Comparison of ENCODE assay signal across 13 cellular contexts in the genomic region with DNA sequence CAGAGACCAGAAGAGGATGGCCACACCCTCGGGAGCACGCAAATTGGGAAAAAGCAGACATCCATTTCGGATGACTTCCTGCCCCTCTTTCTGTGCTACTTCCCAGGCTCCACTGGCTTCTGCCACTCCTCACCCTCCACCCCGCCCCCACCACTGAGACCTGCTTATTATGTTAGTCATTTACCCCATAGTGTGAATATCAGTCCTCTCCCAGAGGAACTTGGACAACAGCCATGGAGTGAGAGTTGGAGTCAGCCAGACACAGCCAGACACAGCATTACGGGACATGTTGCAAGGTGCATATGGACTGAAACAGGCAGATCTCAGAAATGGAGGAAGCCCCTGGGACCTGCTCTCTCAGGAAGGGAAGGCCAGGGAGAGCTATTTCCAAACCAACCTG. TPM values are rescaled to one million over a fixed set of nuclear protein-coding genes. Genes with fewer than 3 reads are reported as not detected.
A peak's percentile ranks its signal among the peaks of the same experiment; 100 is the strongest.
DNase-seq lines count a peak whose midpoint lies in the region; ATAC-seq, FAIRE-seq and TF ChIP-seq lines count a peak whose summit lies in the region.
"Had no signal": no experiment of that assay in that cellular context is flagged by ENCODE, and none has a peak within 500 bp of the region (broad histone marks: within the 10 kb centered on the region; RNA-seq: fewer than 3 reads in every experiment).

No MANE protein-coding gene starts in this region.

- H3K79me2 ChIP-seq in keratinocyte (ENCODE audit: control insufficient read depth, insufficient read depth, low read length) = peaks cover 45% of the 10 kb centered on the region

- H3K9ac ChIP-seq in keratinocyte (ENCODE audit: control insufficient read depth, extremely low read depth, insufficient read depth, low read length) = no peak overlapping the region

- no peak overlapping the region for H3K4me3 ChIP-seq in AG04449 (ENCODE audit: low read depth, low read length)
- H3K4me3 ChIP-seq in keratinocyte (ENCODE audit: control insufficient read depth in 2 of 3, extremely low read depth in 1 of 3, insufficient read depth in 2 of 3, low read depth in 1 of 3, low read length in 3 of 3) = no peak overlapping the region
- no peak overlapping the region for H3K4me3 ChIP-seq in lower leg skin (ENCODE audit: low read depth, poor library complexity, severe bottlenecking)
- H3K4me3 ChIP-seq: GM23338 had no signal

- H4K20me1 ChIP-seq in keratinocyte (ENCODE audit: control insufficient read depth, extremely low read depth, insufficient read depth, low read length) = peaks cover 3% of the 10 kb centered on the region

- no peak overlapping the region for H3K4me2 ChIP-seq in keratinocyte (ENCODE audit: control insufficient read depth, extremely low read depth, insufficient read depth, low read depth, low read length)
- H3K4me2 ChIP-seq: GM23338 had no signal

- WGBS in lower leg skin, 2 donors = 90 to 93% methylated on average over 5 of the region's 5 CpGs

- DNase-seq in AG04449 (ENCODE audit: low read depth, low spot score) (peak; percentile 78), HT1080 (ENCODE audit: low read depth) (peak; percentile 84), caudate nucleus (lab: John Stamatoyannopoulos, UW) (no peak), keratinocyte (ENCODE audit: low read depth, low spot score) (no peak), posterior vena cava (ENCODE audit: low spot score) (no peak), lower leg skin (ENCODE audit: low spot score in 2 of 2) (no peak)
- DNase-seq in activated CD8-positive, alpha-beta memory T cell treated with anti-CD3 and anti-CD28 coated beads, Interleukin-2, amount 50 U/mL, for 48 hours = no peak
- DNase-seq: activated T-cell treated with anti-CD3 and anti-CD28 coated beads for 4 hours; CD4-positive, alpha-beta memory T cell; mesendoderm; NCI-H2227 treated with DMSO at 0.1 percent for 48 hours had no signal

- dilution Hi-C loops in keratinocyte (cut with MboI; ENCODE audit: extremely low pct_ligation_motif_present, low sequenced_read_pairs) = no loop called here

- H3K9me3 ChIP-seq in keratinocyte (ENCODE audit: control insufficient read depth, low read depth, low read length) = no peaks in the 10 kb centered on the region

- TF ChIP-seq POLR2A in lower leg skin (IDR thresholded peaks at IDR 0.05) = no peak

- TF ChIP-seq CTCF in AG04449 (IDR thresholded peaks at IDR 0.05; ENCODE audit: insufficient read depth, low read length, missing control alignments) (no peak), keratinocyte (optimal IDR thresholded peaks at IDR 0.05 in 1 of 3, IDR thresholded peaks at IDR 0.05 in 1 of 3, conservative IDR thresholded peaks at IDR 0.05 in 1 of 3; ENCODE audit: extremely low read depth in 1 of 3, insufficient read depth in 2 of 3, low read length in 3 of 3) (no peak), lower leg skin (IDR thresholded peaks at IDR 0.05) (no peak)

- H3K4me1 ChIP-seq in keratinocyte (ENCODE audit: control insufficient read depth, extremely low read depth, insufficient read depth, low read length) = peaks cover 4% of the 10 kb centered on the region

- H3K27me3 ChIP-seq in keratinocyte (ENCODE audit: control insufficient read depth, extremely low read depth, insufficient read depth, low read length) = no peaks in the 10 kb centered on the region

- CTCF ChIA-PET in AG04449 (lab: Yijun Ruan, JAX) = interaction anchor here (0.9 to 2.0 kb wide), 5 partner anchors 10 to 126 kb away, joined by 3 to 5 read pairs (median 3); no protein-coding TSS in a partner anchor

- intact Hi-C loops in posterior vena cava (cut with DNase I) (loop anchor here in 1 of 2 donors (5.0 kb wide), 1 partner anchor 43 kb away; no protein-coding TSS in a partner anchor), lower leg skin (cut with DNase I; ENCODE audit: low total_unique reads) (no loop called here)

- no peak overlapping the region for H2AFZ ChIP-seq in keratinocyte (ENCODE audit: control insufficient read depth, low read length)
- H2AFZ ChIP-seq: GM23338 had no signal

- peaks cover 0 to 5% of the 10 kb centered on the region in 2 experiments for H3K36me3 ChIP-seq in keratinocyte (ENCODE audit: control insufficient read depth in 2 of 2, extremely low read depth in 1 of 2, insufficient read depth in 2 of 2, low read length in 2 of 2)

- POLR2A ChIA-PET in AG04449 (lab: Yijun Ruan, JAX) = no interaction called here

- peaks cover 6% of the 10 kb centered on the region for H3K9me1 ChIP-seq in keratinocyte (ENCODE audit: control insufficient read depth, extremely low read depth, insufficient read depth, low read length)

- ATAC-seq in HG02970 (IDR thresholded peaks at IDR 0.05; ENCODE audit: low FRiP score, unreplicated experiment) = no peak
- ATAC-seq: GM23338 had no signal

- H3K27ac ChIP-seq in caudate nucleus (ENCODE audit: low read depth, low read length) (peak overlapping the region; percentile 38), keratinocyte (ENCODE audit: control insufficient read depth, insufficient read depth, low read length) (no peak overlapping the region)

- FAIRE-seq in keratinocyte (lab: Jason Lieb, UNC) = peak; percentile 9

RNA-seq across cellular contexts. Expression of a gene that starts 51.8 kb away (rescaled TPM):
- total RNA-seq in HT1080 (2014; rRNA removed; shearing (Covaris generic)) = 18.9 and 19.8 TPM in 2 replicates
- 16.1 and 21.8 TPM in 2 replicates for polyA plus RNA-seq in HT1080 (2015; cell fraction: cytosol; rRNA removed)
- 115 and 121 TPM in 2 replicates for polyA plus RNA-seq in HT1080 (2015; cell fraction: nucleus; rRNA removed)
- 13.6 to 21.9 TPM (median 15.0 TPM) in 3 replicates for polyA plus RNA-seq in keratinocyte
- 17.5 TPM for polyA plus RNA-seq in keratinocyte (2011; ENCODE audit: low read depth)
- polyA plus RNA-seq in keratinocyte (2011; cell fraction: cytosol; rRNA removed) = 9.1 and 14.6 TPM in 2 replicates
- 39.1 and 50.4 TPM in 2 replicates for polyA plus RNA-seq in keratinocyte (2011; cell fraction: nucleus; rRNA removed)
- polyA plus RNA-seq in keratinocyte (2012; ENCODE audit: low replicate concordance) = 24.1 and 30.8 TPM in 2 replicates
- polyA minus RNA-seq in keratinocyte = 32.1 to 53.2 TPM (median 34.4 TPM) in 3 replicates
- polyA minus RNA-seq in keratinocyte (2011; cell fraction: cytosol; rRNA and poly(A)+ RNA removed) = 20.9 TPM
- 32.9 and 56.7 TPM in 2 replicates for polyA minus RNA-seq in keratinocyte (2011; cell fraction: nucleus; rRNA and poly(A)+ RNA removed)
- total RNA-seq in posterior vena cava (100 to 1,000 TPM in 1 of 2 donors, 10 to 100 TPM in 1; 87.8 to 116 TPM), lower leg skin (10 to 100 TPM; 22.6 to 44.0 (median 30.2) TPM)
- polyA plus RNA-seq: CD4-positive, alpha-beta memory T cell had no signal

Comparison
In these comparisons a context has a peak if more than half of its experiments do, and no peak if none do; other contexts are left out.
1. DNase-seq: peak in AG04449 (single experiment) and HT1080 (single experiment); none in caudate nucleus (0 of 61), keratinocyte (single experiment), posterior vena cava (single experiment), activated CD8-positive, alpha-beta memory T cell treated with anti-CD3 and anti-CD28 coated beads, Interleukin-2, amount 50 U/mL, for 48 hours (single experiment) and lower leg skin (0 of 2).